Comparison of ENCODE assay signal across 1 cellular context in genomic region chr11:63918576-63919171, GRCh38.
TF ChIP-seq lines count a peak whose summit lies in the region.

No MANE protein-coding gene starts in this region.

TF ChIP-seq in HepG2, 621 proteins besides CTCF, POLR2A, EP300 and RAD21:
- TF ChIP-seq BRD4 (CRISPR knock-in tag; IDR thresholded peaks at IDR 0.05) (0 out of 2 replicates have a peak, but pooled peaks have one; percentile 32), ZNF251 (CRISPR knock-in tag; IDR thresholded peaks at IDR 0.05) (no peak), SP140L (CRISPR knock-in tag; IDR thresholded peaks at IDR 0.05; ENCODE audit: borderline replicate concordance) (no peak), ZNF616 (CRISPR knock-in tag; IDR thresholded peaks at IDR 0.05; ENCODE audit: low read depth) (0 out of 2 replicates have a peak, but pooled peaks have one; percentile 19), HNRNPLL (IDR thresholded peaks at IDR 0.05; ENCODE audit: low read depth, low read length, poor library complexity, severe bottlenecking) (peak; percentile 3), ZNF761 (CRISPR knock-in tag; conservative IDR thresholded peaks at IDR 0.05) (no peak), ZNF331 (CRISPR knock-in tag; IDR thresholded peaks at IDR 0.05) (no peak), HNF1B (CRISPR knock-in tag; IDR thresholded peaks at IDR 0.05) (no peak), JUN (CRISPR knock-in tag; IDR thresholded peaks at IDR 0.05) (no peak), PATZ1 (CRISPR knock-in tag; IDR thresholded peaks at IDR 0.05) (no peak), ZNF138 (CRISPR knock-in tag; IDR thresholded peaks at IDR 0.05; ENCODE audit: low read depth) (no peak), FOXM1 (CRISPR knock-in tag; IDR thresholded peaks at IDR 0.05) (no peak), ZBTB40 (IDR thresholded peaks at IDR 0.05) (no peak), ZBTB40 (CRISPR knock-in tag; IDR thresholded peaks at IDR 0.05) (0 out of 2 replicates have a peak, but pooled peaks have one; percentile 7), ZC3H13 (CRISPR knock-in tag; IDR thresholded peaks at IDR 0.05) (0 out of 2 replicates have a peak, but pooled peaks have one; percentile 8), TFE3 (CRISPR knock-in tag; IDR thresholded peaks at IDR 0.05) (no peak)
